In the genomic region with DNA sequence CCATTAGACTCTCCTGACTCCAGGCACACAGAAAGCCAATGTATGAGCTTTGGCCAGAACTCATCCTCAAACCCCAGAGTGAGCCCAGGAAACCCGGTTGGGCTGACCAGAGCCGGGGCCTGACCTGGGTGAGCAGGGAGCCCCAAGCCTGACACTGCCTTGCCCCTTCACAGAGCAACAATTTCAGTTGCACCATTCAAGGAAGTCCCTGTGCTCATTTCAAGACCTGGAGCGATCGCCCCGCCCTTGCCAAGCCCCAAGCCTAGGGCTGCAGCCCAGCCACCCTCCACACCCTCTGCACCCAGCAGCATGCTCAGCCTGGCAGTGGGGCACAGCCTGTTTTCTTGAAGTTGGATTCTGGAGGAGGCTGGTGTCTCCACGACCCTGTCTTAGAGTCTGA, we compare ENCODE assay signal across 8 cellular contexts. TPM values are rescaled to one million over a fixed set of nuclear protein-coding genes. Genes with fewer than 3 reads are reported as not detected.
DNase-seq lines count a peak whose midpoint lies in the region; ATAC-seq and TF ChIP-seq lines count a peak whose summit lies in the region.

No MANE protein-coding gene starts in this region.

- peak overlapping the region; percentile 91 for H3K4me2 ChIP-seq in GM23248 (ENCODE audit: unreplicated experiment)

- ATAC-seq in T-helper 17 cell (no peak), esophagus mucosa (peak; percentile 66), psoas muscle (no peak), GM18870 (IDR thresholded peaks at IDR 0.05; ENCODE audit: unreplicated experiment) (no peak)
- no peak for ATAC-seq in stimulated activated naive B cell treated with anti-CD40 and anti-IgM and Interleukin-4, amounts not matched to agents 10 μg/mL and 1 μg/mL and 100 μg/mL, for 72 hours (replicated peaks)

- H3K9me3 Mint-ChIP-seq in stimulated activated naive B cell treated with anti-CD40 and anti-IgM and Interleukin-4, amounts not matched to agents 10 μg/mL and 1 μg/mL and 100 μg/mL, for 72 hours: no peaks in the 10 kb centered on the region

- peak overlapping the region; percentile 89 for H3K27ac Mint-ChIP-seq in T-helper 17 cell
- H3K27ac Mint-ChIP-seq in stimulated activated naive B cell treated with anti-CD40 and anti-IgM and Interleukin-4, amounts not matched to agents 10 μg/mL and 1 μg/mL and 100 μg/mL, for 72 hours: no peak overlapping the region

- no peaks in the 10 kb centered on the region for H3K9me2 ChIP-seq in GM23248 (ENCODE audit: insufficient read depth)

- intact Hi-C loops in psoas muscle (cut with DNase I): no loop called here

- DNase-seq in GM23248 (peak; percentile 56), T-helper 17 cell (no peak), psoas muscle (no peak), foreskin melanocyte (no peak), D341Med (ENCODE audit: low spot score) (no peak)
- no peak for DNase-seq in stimulated activated naive B cell treated with anti-CD40 and anti-IgM and Interleukin-4, amounts not matched to agents 10 μg/mL and 1 μg/mL and 100 μg/mL, for 72 hours

- H3K27me3 ChIP-seq in GM23248 (replicated peaks; ENCODE audit: insufficient read depth): no peaks in the 10 kb centered on the region
- peaks cover 0 to 16% (median 7%) of the 10 kb centered on the region in 3 donors for H3K27me3 ChIP-seq in psoas muscle (ENCODE audit: insufficient read depth in 3 of 3, low read length in 2 of 3)

- H4K20me1 ChIP-seq in GM23248 (ENCODE audit: insufficient read depth): no peaks in the 10 kb centered on the region

- H3K9me3 ChIP-seq in GM23248 (ENCODE audit: low read depth) (no peaks in the 10 kb centered on the region), T-helper 17 cell (ENCODE audit: control insufficient read depth, low read length, poor library complexity, severe bottlenecking) (no peaks in the 10 kb centered on the region), psoas muscle (no peaks in the 10 kb centered on the region)

- WGBS in GM23248 (ENCODE audit: low coverage in 1 of 2, low lambda C conversion rate in 2 of 2, missing lambda C conversion rate in 2 of 2), 2 experiments: 18% methylated on average over 6 of the region's 6 CpGs
- WGBS in psoas muscle, 3 donors: 64 to 84% (median 78%) methylated on average over 6 of the region's 6 CpGs

- no peak overlapping the region for H2AFZ ChIP-seq in GM23248

- peaks cover 35% of the 10 kb centered on the region for H3K4me1 ChIP-seq in GM23248 (ENCODE audit: insufficient read depth)
- peaks cover 17% of the 10 kb centered on the region for H3K4me1 ChIP-seq in psoas muscle

- no peaks in the 10 kb centered on the region for H3K27me3 Mint-ChIP-seq in T-helper 17 cell
- H3K27me3 Mint-ChIP-seq in stimulated activated naive B cell treated with anti-CD40 and anti-IgM and Interleukin-4, amounts not matched to agents 10 μg/mL and 1 μg/mL and 100 μg/mL, for 72 hours: peaks cover 56 to 78% of the 10 kb centered on the region in 2 donors

- peaks cover 34% of the 10 kb centered on the region for H3K4me1 Mint-ChIP-seq in T-helper 17 cell
- H3K4me1 Mint-ChIP-seq in stimulated activated naive B cell treated with anti-CD40 and anti-IgM and Interleukin-4, amounts not matched to agents 10 μg/mL and 1 μg/mL and 100 μg/mL, for 72 hours: peaks cover 10 to 44% of the 10 kb centered on the region in 2 donors

- no peaks in the 10 kb centered on the region for H3K36me3 ChIP-seq in GM23248 (ENCODE audit: low read depth)
- no peaks in the 10 kb centered on the region for H3K36me3 ChIP-seq in psoas muscle (ENCODE audit: insufficient read depth in 1 of 2, low read depth in 1 of 2)

- in situ Hi-C loops in GM23248 (cut with MboI): loop anchor here (5.0 to 10.0 kb wide), 2 partner anchors 159 to 252 kb away; partner anchors contain the start of gene CAPZB

- H3K79me2 ChIP-seq in GM23248 (ENCODE audit: insufficient read depth): peaks cover 76% of the 10 kb centered on the region

- H3F3A ChIP-seq in GM23248 (ENCODE audit: insufficient read depth): peaks cover 24% of the 10 kb centered on the region

- TF ChIP-seq CTCF in psoas muscle (IDR thresholded peaks at IDR 0.05): no peak

- peak overlapping the region; percentile 53 for H3K27ac ChIP-seq in GM23248
- H3K27ac ChIP-seq in psoas muscle: no peak overlapping the region

- H3K36me3 Mint-ChIP-seq in T-helper 17 cell (ENCODE audit: low read depth): peaks cover 3% of the 10 kb centered on the region
- peaks cover 0 to 3% of the 10 kb centered on the region in 2 donors for H3K36me3 Mint-ChIP-seq in stimulated activated naive B cell treated with anti-CD40 and anti-IgM and Interleukin-4, amounts not matched to agents 10 μg/mL and 1 μg/mL and 100 μg/mL, for 72 hours

- H3K9ac ChIP-seq in GM23248: peak overlapping the region; percentile 90

- H3K4me3 ChIP-seq in GM23248 (peak overlapping the region; percentile 96), psoas muscle (peak overlapping the region; percentile 71)

- H3K4me3 Mint-ChIP-seq in T-helper 17 cell: peak overlapping the region; percentile 81
- no peak overlapping the region for H3K4me3 Mint-ChIP-seq in stimulated activated naive B cell treated with anti-CD40 and anti-IgM and Interleukin-4, amounts not matched to agents 10 μg/mL and 1 μg/mL and 100 μg/mL, for 72 hours

RNA-seq across cellular contexts. Expression of gene NBL1, which starts 2.3 kb away (rescaled TPM):
- 201 and 290 TPM in 2 replicates for total RNA-seq in GM23248 (2014; rRNA removed; shearing (Covaris generic))
- polyA plus RNA-seq in GM23248 (2016; fragmentation: Nextera tagmentation; extraction: Ambion mirVana) (239 and 259 TPM in 2 replicates), psoas muscle (10 to 100 TPM; 12.4 to 15.1 (median 13.0) TPM)
- total RNA-seq in T-helper 17 cell (10 to 100 TPM; 32.0 to 32.3 TPM), esophagus mucosa (93.5 TPM), psoas muscle (10 to 100 TPM; 11.8 to 22.8 (median 16.0) TPM)

RNA-seq across cellular contexts. Expression of gene HTR6, which starts 18.3 kb away (rescaled TPM):
- not detected in 2 replicates for total RNA-seq in GM23248 (2014; rRNA removed; shearing (Covaris generic))
- polyA plus RNA-seq in GM23248 (2016; fragmentation: Nextera tagmentation; extraction: Ambion mirVana): 0.09 TPM in 1 of 2 replicates, not detected in the other
- under 1 TPM; 0.16 to 0.17 TPM for total RNA-seq in T-helper 17 cell
- not detected for total RNA-seq in esophagus mucosa
- total RNA-seq in psoas muscle: not detected
- not detected for polyA plus RNA-seq in psoas muscle
